Comparison of ENCODE assay signal across 23 cellular contexts in genomic region chr22:47765757-47766156, GRCh38.
DNase-seq lines count a peak whose midpoint lies in the region; ATAC-seq and TF ChIP-seq lines count a peak whose summit lies in the region.
"Had no signal": no experiment of that assay in that cellular context is flagged by ENCODE, and none has a peak within 500 bp of the region (broad histone marks: within the 10 kb centered on the region; RNA-seq: fewer than 3 reads in every experiment).

No MANE protein-coding gene starts in this region.

- CTCF ChIA-PET in T-cell (lab: Charles Lee) = no interaction called here

- H3K36me3 Mint-ChIP-seq in stimulated activated memory B cell treated with anti-CD40 and anti-IgM and Interleukin-4, amounts not matched to agents 10 μg/mL and 1 μg/mL and 100 μg/mL, for 72 hours = no peaks in the 10 kb centered on the region
- no peaks in the 10 kb centered on the region for H3K36me3 Mint-ChIP-seq in T-cell
- H3K36me3 Mint-ChIP-seq: CD14-positive monocyte; CD4-positive, alpha-beta memory T cell; CD4-positive, CD25-positive, alpha-beta regulatory T cell had no signal

- no peak for TF ChIP-seq EP300 in esophagus muscularis mucosa (IDR thresholded peaks at IDR 0.05)

- no peaks in the 10 kb centered on the region for H3K4me1 Mint-ChIP-seq in stimulated activated memory B cell treated with anti-CD40 and anti-IgM and Interleukin-4, amounts not matched to agents 10 μg/mL and 1 μg/mL and 100 μg/mL, for 72 hours
- no peaks in the 10 kb centered on the region for H3K4me1 Mint-ChIP-seq in T-cell
- H3K4me1 Mint-ChIP-seq: CD14-positive monocyte; CD4-positive, alpha-beta memory T cell; CD4-positive, CD25-positive, alpha-beta regulatory T cell; CD8-positive, alpha-beta memory T cell had no signal

- no peak for TF ChIP-seq POLR2A in esophagus muscularis mucosa (IDR thresholded peaks at IDR 0.05; ENCODE audit: low read depth)

- H3K4me3 Mint-ChIP-seq in stimulated activated memory B cell treated with anti-CD40 and anti-IgM and Interleukin-4, amounts not matched to agents 10 μg/mL and 1 μg/mL and 100 μg/mL, for 72 hours = no peak overlapping the region
- no peak overlapping the region for H3K4me3 Mint-ChIP-seq in T-cell
- H3K4me3 Mint-ChIP-seq: CD14-positive monocyte; CD4-positive, alpha-beta memory T cell; CD4-positive, CD25-positive, alpha-beta regulatory T cell; CD8-positive, alpha-beta memory T cell had no signal

- H3K4me3 ChIP-seq in esophagus muscularis mucosa = no peak overlapping the region
- peak overlapping the region; percentile 9; the same call in 1 of the 2 replicates for H3K4me3 ChIP-seq in iPS-18c (ENCODE audit: insufficient read depth, low read depth, low read length)
- H3K4me3 ChIP-seq: BLaER1, GM12878 had no signal

- H3K27ac ChIP-seq in esophagus muscularis mucosa (replicated peaks in 1 of 4) = no peak overlapping the region
- H3K27ac ChIP-seq: BLaER1 had no signal

- no peak overlapping the region for H3K27ac Mint-ChIP-seq in stimulated activated memory B cell treated with anti-CD40 and anti-IgM and Interleukin-4, amounts not matched to agents 10 μg/mL and 1 μg/mL and 100 μg/mL, for 72 hours
- no peak overlapping the region for H3K27ac Mint-ChIP-seq in T-cell
- H3K27ac Mint-ChIP-seq: CD14-positive monocyte; CD4-positive, alpha-beta memory T cell; CD4-positive, CD25-positive, alpha-beta regulatory T cell; CD8-positive, alpha-beta memory T cell had no signal

- H3K4me1 ChIP-seq in esophagus muscularis mucosa = no peaks in the 10 kb centered on the region
- H3K4me1 ChIP-seq: BE2C, BLaER1 had no signal

- no peak for TF ChIP-seq CTCF in esophagus muscularis mucosa (IDR thresholded peaks at IDR 0.05)

- peaks cover 0 to 57% (median 0%) of the 10 kb centered on the region in 4 donors for H3K27me3 ChIP-seq in esophagus muscularis mucosa
- H3K27me3 ChIP-seq: BE2C, BLaER1 had no signal

- peaks cover 2% of the 10 kb centered on the region for H3K9me3 Mint-ChIP-seq in stimulated activated memory B cell treated with anti-CD40 and anti-IgM and Interleukin-4, amounts not matched to agents 10 μg/mL and 1 μg/mL and 100 μg/mL, for 72 hours
- peaks cover 0 to 8% (median 0%) of the 10 kb centered on the region in 3 donors for H3K9me3 Mint-ChIP-seq in T-cell

- H3K9me3 ChIP-seq in esophagus muscularis mucosa (no peaks in the 10 kb centered on the region), iPS-18c (ENCODE audit: control insufficient read depth, insufficient read depth, low read length) (peaks cover 13% of the 10 kb centered on the region)
- H3K9me3 ChIP-seq: BE2C, BLaER1 had no signal

- peak; percentile 75 for DNase-seq in esophagus muscularis mucosa (ENCODE audit: extremely low spot score)
- DNase-seq in SKM-1 (lab: John Stamatoyannopoulos, UW; ENCODE audit: unreplicated experiment) = no peak
- DNase-seq in T-cell = no peak
- DNase-seq: 8988T; ACHN; BE2C; C1 segment of cervical spinal cord; CD4-positive, alpha-beta memory T cell; CD4-positive, CD25-positive, alpha-beta regulatory T cell; CD8-positive, alpha-beta memory T cell; COR-L47; DMS 273 treated with DMSO at 0.1 percent for 48 hours; DMS153; DMS53; DMS79; DND-41; EL; GDM1 had no signal

- peaks cover 29% of the 10 kb centered on the region for H3K27me3 Mint-ChIP-seq in stimulated activated memory B cell treated with anti-CD40 and anti-IgM and Interleukin-4, amounts not matched to agents 10 μg/mL and 1 μg/mL and 100 μg/mL, for 72 hours
- H3K27me3 Mint-ChIP-seq in T-cell = peaks cover 17 to 32% of the 10 kb centered on the region in 2 donors
- H3K27me3 Mint-ChIP-seq: CD4-positive, CD25-positive, alpha-beta regulatory T cell had no signal

- POLR2A ChIA-PET in T-cell (lab: Charles Lee) = no interaction called here

- intact Hi-C loops in esophagus muscularis mucosa (cut with DNase I) = no loop called here

- ATAC-seq in stimulated activated memory B cell treated with anti-CD40 and anti-IgM and Interleukin-4, amounts not matched to agents 10 μg/mL and 1 μg/mL and 100 μg/mL, for 72 hours = peak; percentile 53
- no peak for ATAC-seq in T-cell (replicated peaks in 1 of 4)
- ATAC-seq: GM12878 had no signal

- WGBS in esophagus muscularis mucosa = 70% methylated on average over 6 of the region's 6 CpGs

- no peaks in the 10 kb centered on the region for H3K36me3 ChIP-seq in esophagus muscularis mucosa
- H3K36me3 ChIP-seq: BE2C, BLaER1 had no signal
